Comparison of ENCODE assay signal across 9 cellular contexts in genomic region chr1:154479764-154480421, GRCh38. TPM values are rescaled to one million over a fixed set of nuclear protein-coding genes. Genes with fewer than 3 reads are reported as not detected.
DNase-seq lines count a peak whose midpoint lies in the region; ATAC-seq and TF ChIP-seq lines count a peak whose summit lies in the region.
"Had no signal": no experiment of that assay in that cellular context is flagged by ENCODE, and none has a peak within 500 bp of the region (broad histone marks: within the 10 kb centered on the region; RNA-seq: fewer than 3 reads in every experiment).

No MANE protein-coding gene starts in this region.

- H3K27ac Mint-ChIP-seq in activated T-helper 2 cell treated with anti-CD3 and anti-CD28 coated beads, Interferon-gamma antibody, Interleukin-2, Interleukin-4, amounts not matched to agents 10 μg/mL and 5 μg/mL and 100 μg/mL, durations not matched to agents 14 hours and 24 hours and 36 hours, result no peak overlapping the region

- peak; percentile 91 for TF ChIP-seq CTCF in LNCaP clone FGC (IDR thresholded peaks at IDR 0.05; ENCODE audit: control insufficient read depth, extremely low read depth, insufficient read depth)
- peak; percentile 90 to 98 (median 96) for TF ChIP-seq CTCF in Peyer's patch (IDR thresholded peaks at IDR 0.05)
- peak; percentile 97 for TF ChIP-seq CTCF in fibroblast of villous mesenchyme (IDR thresholded peaks at IDR 0.05; ENCODE audit: insufficient read depth, low read depth, low read length)

- intact Hi-C loops in activated T-helper 2 cell treated with anti-CD3 and anti-CD28 coated beads, Interferon-gamma antibody, Interleukin-2, Interleukin-4, amounts not matched to agents 10 μg/mL and 5 μg/mL and 100 μg/mL, durations not matched to agents 14 hours and 24 hours and 36 hours (cut with micrococcal nuclease), result loop anchor here (1.0 to 5.0 kb wide), 2 partner anchors 66 to 208 kb away; partner anchors contain the start of gene HAX1
- intact Hi-C loops in aorta (cut with DNase I), result loop anchor here (5.0 kb wide), 3 partner anchors 67 to 602 kb away; no protein-coding TSS in a partner anchor

- WGBS in aorta, 2 donors, result 40% methylated on average over 9 of the region's 9 CpGs

- H3K27ac ChIP-seq in Peyer's patch (no peak overlapping the region), aorta (ENCODE audit: low read depth in 1 of 2, low read length in 2 of 2) (no peak overlapping the region)
- H3K27ac ChIP-seq: epithelial cell of prostate had no signal

- peaks cover 0 to 6% (median 0%) of the 10 kb centered on the region in 4 donors for H3K4me1 ChIP-seq in Peyer's patch
- no peaks in the 10 kb centered on the region for H3K4me1 ChIP-seq in aorta (ENCODE audit: control insufficient read depth in 1 of 2, insufficient read depth in 2 of 2, low read length in 2 of 2)

- no peaks in the 10 kb centered on the region for H3K9me3 Mint-ChIP-seq in activated T-helper 2 cell treated with anti-CD3 and anti-CD28 coated beads, Interferon-gamma antibody, Interleukin-2, Interleukin-4, amounts not matched to agents 10 μg/mL and 5 μg/mL and 100 μg/mL, durations not matched to agents 14 hours and 24 hours and 36 hours

- in situ Hi-C loops in G401 (cut with HindIII; ENCODE audit: low sequenced_read_pairs), result no loop called here

- DNase-seq in G401 (ENCODE audit: low spot score), result peak; percentile 84
- DNase-seq in LNCaP clone FGC (ENCODE audit: low read depth), result peak; percentile 65
- DNase-seq in Peyer's patch, result peak in 2 of 3 donors; percentile 64 to 83
- DNase-seq in activated T-helper 2 cell treated with anti-CD3 and anti-CD28 coated beads, Interferon-gamma antibody, Interleukin-2, Interleukin-4, amounts not matched to agents 10 μg/mL and 5 μg/mL and 100 μg/mL, durations not matched to agents 14 hours and 24 hours and 36 hours (ENCODE audit: low spot score), result peak; percentile 56
- DNase-seq in fibroblast of villous mesenchyme (ENCODE audit: low read depth), result peak; percentile 89
- DNase-seq in occipital lobe (lab: John Stamatoyannopoulos, UW), result peak; percentile 49
- DNase-seq in aorta, result peak in 1 of 2 donors; percentile 56

- H3K27me3 ChIP-seq in Peyer's patch, result no peaks in the 10 kb centered on the region
- H3K27me3 ChIP-seq in aorta (ENCODE audit: control insufficient read depth in 1 of 2, insufficient read depth in 2 of 2, low read length in 1 of 2), result no peaks in the 10 kb centered on the region

- no peaks in the 10 kb centered on the region for H3K36me3 ChIP-seq in Peyer's patch
- no peaks in the 10 kb centered on the region for H3K36me3 ChIP-seq in aorta (ENCODE audit: control insufficient read depth in 1 of 2, insufficient read depth in 2 of 2, low read length in 1 of 2)

- no peak for TF ChIP-seq POLR2A in Peyer's patch (IDR thresholded peaks at IDR 0.05)

- no peak overlapping the region for H3K4me3 Mint-ChIP-seq in activated T-helper 2 cell treated with anti-CD3 and anti-CD28 coated beads, Interferon-gamma antibody, Interleukin-2, Interleukin-4, amounts not matched to agents 10 μg/mL and 5 μg/mL and 100 μg/mL, durations not matched to agents 14 hours and 24 hours and 36 hours (ENCODE audit: low read depth)

- H3K4me3 ChIP-seq in LNCaP clone FGC (ENCODE audit: low read depth, low read length), result no peak overlapping the region
- H3K4me3 ChIP-seq in Peyer's patch, result no peak overlapping the region
- H3K4me3 ChIP-seq in fibroblast of villous mesenchyme (ENCODE audit: low read depth, low read length), result no peak overlapping the region
- no peak overlapping the region for H3K4me3 ChIP-seq in aorta (ENCODE audit: low read length in 2 of 2)

- H3K9me3 ChIP-seq in Peyer's patch, result no peaks in the 10 kb centered on the region
- no peaks in the 10 kb centered on the region for H3K9me3 ChIP-seq in aorta (ENCODE audit: control insufficient read depth, low read length)

- H3K36me3 Mint-ChIP-seq in activated T-helper 2 cell treated with anti-CD3 and anti-CD28 coated beads, Interferon-gamma antibody, Interleukin-2, Interleukin-4, amounts not matched to agents 10 μg/mL and 5 μg/mL and 100 μg/mL, durations not matched to agents 14 hours and 24 hours and 36 hours (ENCODE audit: low read depth), result no peaks in the 10 kb centered on the region

- H3K4me1 Mint-ChIP-seq in activated T-helper 2 cell treated with anti-CD3 and anti-CD28 coated beads, Interferon-gamma antibody, Interleukin-2, Interleukin-4, amounts not matched to agents 10 μg/mL and 5 μg/mL and 100 μg/mL, durations not matched to agents 14 hours and 24 hours and 36 hours (ENCODE audit: low read depth), result peaks cover 18% of the 10 kb centered on the region

- ATAC-seq in aorta (ENCODE audit: low FRiP score) (peak; percentile 94), GM19452 (IDR thresholded peaks at IDR 0.05; ENCODE audit: unreplicated experiment) (no peak)

- H3K27me3 Mint-ChIP-seq in activated T-helper 2 cell treated with anti-CD3 and anti-CD28 coated beads, Interferon-gamma antibody, Interleukin-2, Interleukin-4, amounts not matched to agents 10 μg/mL and 5 μg/mL and 100 μg/mL, durations not matched to agents 14 hours and 24 hours and 36 hours (ENCODE audit: low read depth), result peaks cover 5% of the 10 kb centered on the region

RNA-seq across cellular contexts. Expression of gene TDRD10, which starts 22.1 kb away (rescaled TPM):
- total RNA-seq in G401 (2014; rRNA removed; shearing (Covaris generic)), result 0.17 TPM in 1 of 2 replicates, not detected in the other
- 1 to 10 TPM in 2 of 4 donors, under 1 TPM in 1, not detected in 1; 0.53 to 3.5 (median 1.6) TPM for total RNA-seq in Peyer's patch
- not detected in 2 replicates for total RNA-seq in activated T-helper 2 cell treated with anti-CD3 and anti-CD28 coated beads, Interferon-gamma antibody, Interleukin-2, Interleukin-4, amounts not matched to agents 10 μg/mL and 5 μg/mL and 100 μg/mL, durations not matched to agents 14 hours and 24 hours and 36 hours
- not detected in 2 replicates for total RNA-seq in fibroblast of villous mesenchyme
- total RNA-seq in occipital lobe, result 0.16 TPM
- 10 to 100 TPM in 1 of 2 donors, 1 to 10 TPM in 1; 3.8 to 16.5 TPM for total RNA-seq in aorta
- polyA plus RNA-seq in aorta, result 1 to 10 TPM; 1.1 to 2.6 TPM

RNA-seq across cellular contexts. Expression of gene SHE, which starts 22.3 kb away (rescaled TPM):
- total RNA-seq in G401 (2014; rRNA removed; shearing (Covaris generic)), result not detected in 2 replicates
- total RNA-seq in Peyer's patch, result 10 to 100 TPM in 1 of 4 donors, 1 to 10 TPM in 3; 1.6 to 19.8 (median 7.3) TPM
- 0.05 TPM in 1 of 2 replicates, not detected in the other for total RNA-seq in activated T-helper 2 cell treated with anti-CD3 and anti-CD28 coated beads, Interferon-gamma antibody, Interleukin-2, Interleukin-4, amounts not matched to agents 10 μg/mL and 5 μg/mL and 100 μg/mL, durations not matched to agents 14 hours and 24 hours and 36 hours
- not detected in 2 replicates for total RNA-seq in fibroblast of villous mesenchyme
- 2.0 TPM for total RNA-seq in occipital lobe
- 10 to 100 TPM; 20.2 to 44.1 TPM for total RNA-seq in aorta
- 1 to 10 TPM; 2.9 to 7.0 TPM for polyA plus RNA-seq in aorta
